In the genomic region with DNA sequence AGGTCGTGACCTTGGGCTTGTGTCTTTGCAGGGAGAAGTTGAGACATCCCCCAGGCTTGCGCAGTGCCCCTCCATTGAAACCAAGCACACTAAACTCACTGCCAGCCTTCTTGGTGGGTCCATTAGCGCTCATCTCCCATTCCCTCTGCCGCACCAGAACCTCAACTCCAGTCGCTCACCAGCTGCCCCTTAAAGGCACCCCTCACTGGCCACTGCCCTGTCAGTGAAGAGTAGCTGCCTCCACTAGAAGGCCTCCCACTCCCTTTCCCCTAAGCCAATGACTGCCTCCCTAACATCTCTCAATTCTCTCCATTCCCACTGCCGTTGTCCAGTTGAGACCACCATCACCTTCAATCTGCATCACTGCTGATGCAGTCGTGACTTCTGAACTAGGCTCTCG, we compare ENCODE assay signal across 15 cellular contexts.
DNase-seq lines count a peak whose midpoint lies in the region; ATAC-seq, FAIRE-seq and TF ChIP-seq lines count a peak whose summit lies in the region.
"Had no signal": no experiment of that assay in that cellular context is flagged by ENCODE, and none has a peak within 500 bp of the region (broad histone marks: within the 10 kb centered on the region; RNA-seq: fewer than 3 reads in every experiment).

No MANE protein-coding gene starts in this region.

- no peaks in the 10 kb centered on the region for H3K36me3 ChIP-seq in CD4-positive, alpha-beta memory T cell (ENCODE audit: insufficient read depth, low read length)
- no peaks in the 10 kb centered on the region for H3K36me3 ChIP-seq in small intestine (ENCODE audit: control insufficient read depth in 2 of 2, insufficient read depth in 2 of 2, low read length in 2 of 2)
- H3K36me3 ChIP-seq: Peyer's patch had no signal

- no peak for ATAC-seq in activated CD8-positive, alpha-beta T cell treated with anti-CD3 and anti-CD28 coated beads, Interleukin-2, amount 10 ng/mL, durations not matched to agents 7 days and 5 days
- no peak for ATAC-seq in activated CD8-positive, alpha-beta T cell treated with anti-CD3 and anti-CD28 coated beads for 36 hours
- ATAC-seq in naive thymus-derived CD8-positive, alpha-beta T cell: no peak
- ATAC-seq: K562 had no signal

- H3K36me3 Mint-ChIP-seq in activated CD8-positive, alpha-beta T cell treated with anti-CD3 and anti-CD28 coated beads, Interleukin-2, amount 10 ng/mL, durations not matched to agents 7 days and 5 days (ENCODE audit: low read depth): peaks cover 2% of the 10 kb centered on the region
- no peaks in the 10 kb centered on the region for H3K36me3 Mint-ChIP-seq in activated CD8-positive, alpha-beta T cell treated with anti-CD3 and anti-CD28 coated beads for 36 hours (ENCODE audit: low read depth)
- H3K36me3 Mint-ChIP-seq in CD4-positive, alpha-beta memory T cell: no peaks in the 10 kb centered on the region
- no peaks in the 10 kb centered on the region for H3K36me3 Mint-ChIP-seq in activated T-helper 2 cell treated with anti-CD3 and anti-CD28 coated beads, Interferon-gamma antibody, Interleukin-2, Interleukin-4, amounts not matched to agents 10 μg/mL and 5 μg/mL and 100 μg/mL, durations not matched to agents 14 hours and 24 hours and 36 hours (ENCODE audit: low read depth)
- peaks cover 0 to 2% (median 0%) of the 10 kb centered on the region in 3 donors for H3K36me3 Mint-ChIP-seq in naive thymus-derived CD8-positive, alpha-beta T cell

- H3K9me3 Mint-ChIP-seq in activated CD8-positive, alpha-beta T cell treated with anti-CD3 and anti-CD28 coated beads, Interleukin-2, amount 10 ng/mL, durations not matched to agents 7 days and 5 days (ENCODE audit: insufficient read depth): no peaks in the 10 kb centered on the region
- peaks cover 1% of the 10 kb centered on the region for H3K9me3 Mint-ChIP-seq in activated CD8-positive, alpha-beta T cell treated with anti-CD3 and anti-CD28 coated beads for 36 hours
- peaks cover 0 to 5% (median 0%) of the 10 kb centered on the region in 8 donors for H3K9me3 Mint-ChIP-seq in CD4-positive, alpha-beta memory T cell
- peaks cover 3% of the 10 kb centered on the region for H3K9me3 Mint-ChIP-seq in activated T-helper 2 cell treated with anti-CD3 and anti-CD28 coated beads, Interferon-gamma antibody, Interleukin-2, Interleukin-4, amounts not matched to agents 10 μg/mL and 5 μg/mL and 100 μg/mL, durations not matched to agents 14 hours and 24 hours and 36 hours
- H3K9me3 Mint-ChIP-seq in naive thymus-derived CD8-positive, alpha-beta T cell: peaks cover 0 to 17% (median 0%) of the 10 kb centered on the region in 9 donors

- intact Hi-C loops in activated CD8-positive, alpha-beta T cell treated with anti-CD3 and anti-CD28 coated beads for 36 hours (cut with micrococcal nuclease): loop anchor here (5.0 kb wide), 2 partner anchors 73 to 128 kb away; no protein-coding TSS in a partner anchor
- intact Hi-C loops in CD4-positive, alpha-beta memory T cell (cut with micrococcal nuclease): loop anchor here (5.0 kb wide), 1 partner anchor 507 kb away; the partner anchor contains the start of genes MBD5 and ORC4
- intact Hi-C loops in activated T-helper 2 cell treated with anti-CD3 and anti-CD28 coated beads, Interferon-gamma antibody, Interleukin-2, Interleukin-4, amounts not matched to agents 10 μg/mL and 5 μg/mL and 100 μg/mL, durations not matched to agents 14 hours and 24 hours and 36 hours (cut with micrococcal nuclease): loop anchor here (10.0 kb wide), 3 partner anchors 465 to 1235 kb away; no protein-coding TSS in a partner anchor

- peaks cover 51% of the 10 kb centered on the region for H3K4me1 Mint-ChIP-seq in activated CD8-positive, alpha-beta T cell treated with anti-CD3 and anti-CD28 coated beads, Interleukin-2, amount 10 ng/mL, durations not matched to agents 7 days and 5 days (ENCODE audit: low read depth)
- H3K4me1 Mint-ChIP-seq in activated CD8-positive, alpha-beta T cell treated with anti-CD3 and anti-CD28 coated beads for 36 hours (ENCODE audit: low read depth): peaks cover 61% of the 10 kb centered on the region
- H3K4me1 Mint-ChIP-seq in CD4-positive, alpha-beta memory T cell: peaks cover 74 to 100% (median 90%) of the 10 kb centered on the region in 4 donors
- H3K4me1 Mint-ChIP-seq in activated T-helper 2 cell treated with anti-CD3 and anti-CD28 coated beads, Interferon-gamma antibody, Interleukin-2, Interleukin-4, amounts not matched to agents 10 μg/mL and 5 μg/mL and 100 μg/mL, durations not matched to agents 14 hours and 24 hours and 36 hours (ENCODE audit: low read depth): peaks cover 50% of the 10 kb centered on the region
- H3K4me1 Mint-ChIP-seq in naive thymus-derived CD8-positive, alpha-beta T cell: peaks cover 65 to 98% (median 79%) of the 10 kb centered on the region in 4 donors

- H3K27ac ChIP-seq in CD4-positive, alpha-beta memory T cell (ENCODE audit: low read depth, low read length): no peak overlapping the region
- no peak overlapping the region for H3K27ac ChIP-seq in small intestine (ENCODE audit: low read depth in 1 of 2, low read length in 1 of 2)
- H3K27ac ChIP-seq: Peyer's patch had no signal

- POLR2A ChIA-PET in activated CD8-positive, alpha-beta T cell treated with anti-CD3 and anti-CD28 coated beads, Interleukin-2, amount 10 ng/mL, durations not matched to agents 7 days and 5 days (lab: Charles Lee): interaction anchor here (1.6 to 3.2 kb wide), 5 partner anchors 9 to 116 kb away, joined by 4 to 36 read pairs (median 16); no protein-coding TSS in a partner anchor
- POLR2A ChIA-PET in activated CD8-positive, alpha-beta T cell treated with anti-CD3 and anti-CD28 coated beads for 36 hours (lab: Charles Lee): interaction anchor here (0.9 to 4.1 kb wide), 4 partner anchors 11 to 24 kb away, joined by 3 to 27 read pairs (median 8); no protein-coding TSS in a partner anchor
- POLR2A ChIA-PET in CD4-positive, alpha-beta memory T cell (lab: Charles Lee; ENCODE audit: partially characterized antibody): interaction anchor here (1.1 to 9.1 kb wide), 5 partner anchors 10 to 509 kb away, joined by 5 to 121 read pairs (median 48); partner anchors contain the start of genes EPC2, MBD5 and ORC4
- POLR2A ChIA-PET in naive thymus-derived CD8-positive, alpha-beta T cell (lab: Charles Lee): interaction anchor here (1.3 to 9.0 kb wide), 4 partner anchors 9 to 115 kb away, joined by 3 to 90 read pairs (median 57); partner anchors contain the start of gene EPC2

- no peak for TF ChIP-seq CTCF in activated CD8-positive, alpha-beta T cell treated with anti-CD3 and anti-CD28 coated beads for 36 hours (IDR thresholded peaks at IDR 0.05)

- H3K4me1 ChIP-seq in CD4-positive, alpha-beta memory T cell (ENCODE audit: insufficient read depth, low read length): peaks cover 90% of the 10 kb centered on the region
- no peaks in the 10 kb centered on the region for H3K4me1 ChIP-seq in small intestine (ENCODE audit: control insufficient read depth in 2 of 2, insufficient read depth in 1 of 2, low read depth in 1 of 2, low read length in 1 of 2)
- H3K4me1 ChIP-seq: Peyer's patch had no signal

- H3K27me3 ChIP-seq in CD4-positive, alpha-beta memory T cell (ENCODE audit: insufficient read depth, low read length): no peaks in the 10 kb centered on the region
- no peaks in the 10 kb centered on the region for H3K27me3 ChIP-seq in small intestine (ENCODE audit: control insufficient read depth in 2 of 2, insufficient read depth in 2 of 2, low read length in 2 of 2)
- H3K27me3 ChIP-seq: Peyer's patch had no signal

- no peak for FAIRE-seq in small intestine (lab: Jason Lieb, UNC)
- FAIRE-seq: H54, K562 had no signal

- no peak overlapping the region for H3K4me3 ChIP-seq in CD4-positive, alpha-beta memory T cell (ENCODE audit: low read length in 2 of 2)
- H3K4me3 ChIP-seq in small intestine (ENCODE audit: low read depth in 1 of 2, low read length in 2 of 2): no peak overlapping the region
- H3K4me3 ChIP-seq: K562, Peyer's patch had no signal

- CTCF ChIA-PET in activated CD8-positive, alpha-beta T cell treated with anti-CD3 and anti-CD28 coated beads, Interleukin-2, amount 10 ng/mL, durations not matched to agents 7 days and 5 days (lab: Charles Lee): interaction anchor here (1.4 to 3.2 kb wide), 3 partner anchors 9 to 460 kb away, joined by 3 to 22 read pairs (median 17); no protein-coding TSS in a partner anchor
- CTCF ChIA-PET in activated CD8-positive, alpha-beta T cell treated with anti-CD3 and anti-CD28 coated beads for 36 hours (lab: Charles Lee): interaction anchor here (0.9 to 1.4 kb wide), 2 partner anchors 8 to 22 kb away, joined by 3 to 5 read pairs; no protein-coding TSS in a partner anchor
- CTCF ChIA-PET in CD4-positive, alpha-beta memory T cell (lab: Charles Lee; ENCODE audit: partially characterized antibody): interaction anchor here (1.5 to 3.3 kb wide), 3 partner anchors 10 to 21 kb away, joined by 4 to 25 read pairs (median 9); no protein-coding TSS in a partner anchor

- H3K27me3 Mint-ChIP-seq in activated CD8-positive, alpha-beta T cell treated with anti-CD3 and anti-CD28 coated beads, Interleukin-2, amount 10 ng/mL, durations not matched to agents 7 days and 5 days (ENCODE audit: low read depth): no peaks in the 10 kb centered on the region
- no peaks in the 10 kb centered on the region for H3K27me3 Mint-ChIP-seq in activated CD8-positive, alpha-beta T cell treated with anti-CD3 and anti-CD28 coated beads for 36 hours
- H3K27me3 Mint-ChIP-seq in CD4-positive, alpha-beta memory T cell: no peaks in the 10 kb centered on the region
- H3K27me3 Mint-ChIP-seq in activated T-helper 2 cell treated with anti-CD3 and anti-CD28 coated beads, Interferon-gamma antibody, Interleukin-2, Interleukin-4, amounts not matched to agents 10 μg/mL and 5 μg/mL and 100 μg/mL, durations not matched to agents 14 hours and 24 hours and 36 hours (ENCODE audit: low read depth): no peaks in the 10 kb centered on the region
- H3K27me3 Mint-ChIP-seq in naive thymus-derived CD8-positive, alpha-beta T cell: no peaks in the 10 kb centered on the region

- H3K9me3 ChIP-seq in CD4-positive, alpha-beta memory T cell (ENCODE audit: control insufficient read depth in 1 of 2, low read length in 2 of 2): no peaks in the 10 kb centered on the region
- H3K9me3 ChIP-seq in small intestine (ENCODE audit: control insufficient read depth, low read depth): no peaks in the 10 kb centered on the region
- H3K9me3 ChIP-seq: Peyer's patch had no signal

- H3K4me3 Mint-ChIP-seq in activated CD8-positive, alpha-beta T cell treated with anti-CD3 and anti-CD28 coated beads, Interleukin-2, amount 10 ng/mL, durations not matched to agents 7 days and 5 days: no peak overlapping the region
- no peak overlapping the region for H3K4me3 Mint-ChIP-seq in activated CD8-positive, alpha-beta T cell treated with anti-CD3 and anti-CD28 coated beads for 36 hours
- peak overlapping the region in 7 of 8 donors; percentile 44 to 92 (median 71) for H3K4me3 Mint-ChIP-seq in CD4-positive, alpha-beta memory T cell
- H3K4me3 Mint-ChIP-seq in activated T-helper 2 cell treated with anti-CD3 and anti-CD28 coated beads, Interferon-gamma antibody, Interleukin-2, Interleukin-4, amounts not matched to agents 10 μg/mL and 5 μg/mL and 100 μg/mL, durations not matched to agents 14 hours and 24 hours and 36 hours (ENCODE audit: low read depth): no peak overlapping the region
- H3K4me3 Mint-ChIP-seq in naive thymus-derived CD8-positive, alpha-beta T cell: peak overlapping the region in 9 of 10 donors; percentile 25 to 92 (median 87)

- no peak for DNase-seq in activated CD8-positive, alpha-beta T cell treated with anti-CD3 and anti-CD28 coated beads, Interleukin-2, amount 10 ng/mL, durations not matched to agents 7 days and 5 days
- no peak for DNase-seq in activated CD8-positive, alpha-beta T cell treated with anti-CD3 and anti-CD28 coated beads for 36 hours
- no peak for DNase-seq in CD4-positive, alpha-beta memory T cell
- no peak for DNase-seq in activated T-helper 2 cell treated with anti-CD3 and anti-CD28 coated beads, Interferon-gamma antibody, Interleukin-2, Interleukin-4, amounts not matched to agents 10 μg/mL and 5 μg/mL and 100 μg/mL, durations not matched to agents 14 hours and 24 hours and 36 hours (ENCODE audit: low spot score)
- no peak for DNase-seq in naive thymus-derived CD8-positive, alpha-beta T cell
- DNase-seq in kidney glomerular epithelial cell (lab: John Stamatoyannopoulos, UW): no peak
- no peak for DNase-seq in superior temporal gyrus (ENCODE audit: extremely low spot score)
- DNase-seq in small intestine: no peak
- DNase-seq: GF-D8, NCI-H1436, NCI-H2029 treated with DMSO at 0.1 percent for 48 hours, NCI-H510A treated with DMSO at 0.1 percent for 48 hours, Peyer's patch had no signal

- 79 to 91% (median 87%) methylated on average over 8 of the region's 8 CpGs for WGBS in small intestine, 3 donors

- H3K27ac Mint-ChIP-seq in activated CD8-positive, alpha-beta T cell treated with anti-CD3 and anti-CD28 coated beads, Interleukin-2, amount 10 ng/mL, durations not matched to agents 7 days and 5 days: peak overlapping the region; percentile 31
- no peak overlapping the region for H3K27ac Mint-ChIP-seq in activated CD8-positive, alpha-beta T cell treated with anti-CD3 and anti-CD28 coated beads for 36 hours
- peak overlapping the region; percentile 89 to 95 (median 93) for H3K27ac Mint-ChIP-seq in CD4-positive, alpha-beta memory T cell
- H3K27ac Mint-ChIP-seq in activated T-helper 2 cell treated with anti-CD3 and anti-CD28 coated beads, Interferon-gamma antibody, Interleukin-2, Interleukin-4, amounts not matched to agents 10 μg/mL and 5 μg/mL and 100 μg/mL, durations not matched to agents 14 hours and 24 hours and 36 hours: peak overlapping the region; percentile 28
- H3K27ac Mint-ChIP-seq in naive thymus-derived CD8-positive, alpha-beta T cell: peak overlapping the region; percentile 94 to 98 (median 96)

Comparison
In these comparisons a context has a peak if more than half of its experiments do, and no peak if none do; other contexts are left out.
1. H3K4me3 Mint-ChIP-seq: peak in CD4-positive, alpha-beta memory T cell (7 of 8) and naive thymus-derived CD8-positive, alpha-beta T cell (9 of 10); none in activated CD8-positive, alpha-beta T cell treated with anti-CD3 and anti-CD28 coated beads, Interleukin-2, amount 10 ng/mL, durations not matched to agents 7 days and 5 days (single experiment), activated CD8-positive, alpha-beta T cell treated with anti-CD3 and anti-CD28 coated beads for 36 hours (single experiment) and activated T-helper 2 cell treated with anti-CD3 and anti-CD28 coated beads, Interferon-gamma antibody, Interleukin-2, Interleukin-4, amounts not matched to agents 10 μg/mL and 5 μg/mL and 100 μg/mL, durations not matched to agents 14 hours and 24 hours and 36 hours (single experiment).